Comparison of ENCODE assay signal across 1 cellular context in the genomic region with DNA sequence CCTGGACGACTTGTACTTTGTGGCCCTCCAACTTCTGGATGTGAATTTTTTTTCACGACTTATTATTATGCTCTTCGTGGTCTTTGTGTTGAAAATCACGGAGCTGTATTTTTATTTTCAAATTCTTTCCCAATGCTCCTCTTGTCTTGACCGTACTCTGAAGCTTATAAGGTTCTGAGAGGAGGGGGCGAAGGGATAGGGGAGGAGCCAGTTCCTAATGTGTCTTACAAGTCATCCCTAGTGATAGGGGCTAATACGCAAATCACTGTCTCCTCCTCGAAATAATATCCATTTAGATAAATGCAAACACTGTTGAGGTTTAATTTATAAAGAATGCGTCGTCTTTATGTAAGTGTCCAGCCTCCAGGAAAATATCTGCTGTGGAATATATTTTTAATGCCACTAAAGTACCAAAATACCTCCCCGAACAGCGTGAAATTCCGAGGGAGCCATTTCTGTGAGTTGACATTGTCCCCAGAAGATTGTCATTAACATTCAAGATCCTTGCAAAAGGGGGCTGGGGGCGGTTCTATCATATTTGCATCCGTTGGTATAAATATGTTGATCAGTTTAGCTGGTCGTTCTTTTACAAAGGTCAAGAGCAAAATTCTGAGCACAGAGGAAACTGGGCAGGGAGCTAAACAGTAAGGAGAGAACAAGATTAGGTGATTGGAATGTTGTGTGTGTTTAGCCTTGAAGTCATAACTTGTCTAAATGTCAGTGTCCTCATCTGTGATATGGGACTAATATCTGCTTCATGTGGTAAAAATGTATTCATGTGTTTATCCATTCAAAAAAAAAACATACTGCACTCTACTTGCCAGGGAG.
TF ChIP-seq lines count a peak whose summit lies in the region.

No MANE protein-coding gene starts in this region.

TF ChIP-seq in HepG2, 621 proteins besides CTCF, POLR2A, EP300 and RAD21 (continued from another document):
- TF ChIP-seq ZBTB25 (CRISPR knock-in tag; IDR thresholded peaks at IDR 0.05) = 0 out of 2 replicates have a peak, but pooled peaks have one; percentile 1
- TF ChIP-seq, protein P1, sequence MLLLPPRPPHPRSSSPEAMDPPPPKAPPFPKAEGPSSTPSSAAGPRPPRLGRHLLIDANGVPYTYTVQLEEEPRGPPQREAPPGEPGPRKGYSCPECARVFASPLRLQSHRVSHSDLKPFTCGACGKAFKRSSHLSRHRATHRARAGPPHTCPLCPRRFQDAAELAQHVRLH (CRISPR knock-in tag; IDR thresholded peaks at IDR 0.05; ENCODE audit: borderline replicate concordance, low read depth) = no peak
- TF ChIP-seq LCORL (IDR thresholded peaks at IDR 0.05) = no peak
- 0 out of 2 replicates have a peak, but pooled peaks have one; percentile 2 for TF ChIP-seq LCORL (CRISPR knock-in tag; IDR thresholded peaks at IDR 0.05)
- TF ChIP-seq ZNF782 (CRISPR knock-in tag; IDR thresholded peaks at IDR 0.05; ENCODE audit: borderline replicate concordance) = no peak
- TF ChIP-seq ZBTB7B (CRISPR knock-in tag; IDR thresholded peaks at IDR 0.05) = peak; percentile 1; the same call in 1 of the 2 replicates
- TF ChIP-seq, protein P2, sequence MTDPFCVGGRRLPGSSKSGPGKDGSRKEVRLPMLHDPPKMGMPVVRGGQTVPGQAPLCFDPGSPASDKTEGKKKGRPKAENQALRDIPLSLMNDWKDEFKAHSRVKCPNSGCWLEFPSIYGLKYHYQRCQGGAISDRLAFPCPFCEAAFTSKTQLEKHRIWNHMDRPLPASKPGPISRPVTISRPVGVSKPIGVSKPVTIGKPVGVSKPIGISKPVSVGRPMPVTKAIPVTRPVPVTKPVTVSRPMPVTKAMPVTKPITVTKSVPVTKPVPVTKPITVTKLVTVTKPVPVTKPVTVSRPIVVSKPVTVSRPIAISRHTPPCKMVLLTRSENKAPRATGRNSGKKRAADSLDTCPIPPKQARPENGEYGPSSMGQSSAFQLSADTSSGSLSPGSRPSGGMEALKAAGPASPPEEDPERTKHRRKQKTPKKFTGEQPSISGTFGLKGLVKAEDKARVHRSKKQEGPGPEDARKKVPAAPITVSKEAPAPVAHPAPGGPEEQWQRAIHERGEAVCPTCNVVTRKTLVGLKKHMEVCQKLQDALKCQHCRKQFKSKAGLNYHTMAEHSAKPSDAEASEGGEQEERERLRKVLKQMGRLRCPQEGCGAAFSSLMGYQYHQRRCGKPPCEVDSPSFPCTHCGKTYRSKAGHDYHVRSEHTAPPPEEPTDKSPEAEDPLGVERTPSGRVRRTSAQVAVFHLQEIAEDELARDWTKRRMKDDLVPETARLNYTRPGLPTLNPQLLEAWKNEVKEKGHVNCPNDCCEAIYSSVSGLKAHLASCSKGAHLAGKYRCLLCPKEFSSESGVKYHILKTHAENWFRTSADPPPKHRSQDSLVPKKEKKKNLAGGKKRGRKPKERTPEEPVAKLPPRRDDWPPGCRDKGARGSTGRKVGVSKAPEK (CRISPR knock-in tag; IDR thresholded peaks at IDR 0.05; ENCODE audit: borderline replicate concordance) = no peak
- TF ChIP-seq SRSF1 (optimal IDR thresholded peaks at IDR 0.05; ENCODE audit: low read depth, low read length) = no peak
- TF ChIP-seq ZC3H13 (CRISPR knock-in tag; IDR thresholded peaks at IDR 0.05) = 0 out of 2 replicates have a peak, but pooled peaks have one; percentile 9
- peak; percentile 82 for TF ChIP-seq ZNF629 (CRISPR knock-in tag; conservative IDR thresholded peaks at IDR 0.05)
- peak; percentile 11; the same call in 1 of the 2 replicates for TF ChIP-seq SNAPC4 (CRISPR knock-in tag; IDR thresholded peaks at IDR 0.05)
- TF ChIP-seq REPIN1 (CRISPR knock-in tag; IDR thresholded peaks at IDR 0.05; ENCODE audit: borderline replicate concordance, low read depth) = no peak
- no peak for TF ChIP-seq HCFC1 (IDR thresholded peaks at IDR 0.05; ENCODE audit: low read depth, low read length)
- TF ChIP-seq ZNF703 (CRISPR knock-in tag; IDR thresholded peaks at IDR 0.05; ENCODE audit: borderline replicate concordance) = no peak
- 0 out of 2 replicates have a peak, but pooled peaks have one; percentile 21 for TF ChIP-seq ZBTB20 (CRISPR knock-in tag; IDR thresholded peaks at IDR 0.05; ENCODE audit: borderline replicate concordance, low read depth)
- TF ChIP-seq ZNF10 (CRISPR knock-in tag; IDR thresholded peaks at IDR 0.05; ENCODE audit: borderline replicate concordance, low read depth) = no peak
- no peak for TF ChIP-seq ZNF496 (CRISPR knock-in tag; IDR thresholded peaks at IDR 0.05; ENCODE audit: insufficient replicate concordance)
- no peak for TF ChIP-seq ZGPAT (CRISPR knock-in tag; IDR thresholded peaks at IDR 0.05)
- TF ChIP-seq, protein P3, sequence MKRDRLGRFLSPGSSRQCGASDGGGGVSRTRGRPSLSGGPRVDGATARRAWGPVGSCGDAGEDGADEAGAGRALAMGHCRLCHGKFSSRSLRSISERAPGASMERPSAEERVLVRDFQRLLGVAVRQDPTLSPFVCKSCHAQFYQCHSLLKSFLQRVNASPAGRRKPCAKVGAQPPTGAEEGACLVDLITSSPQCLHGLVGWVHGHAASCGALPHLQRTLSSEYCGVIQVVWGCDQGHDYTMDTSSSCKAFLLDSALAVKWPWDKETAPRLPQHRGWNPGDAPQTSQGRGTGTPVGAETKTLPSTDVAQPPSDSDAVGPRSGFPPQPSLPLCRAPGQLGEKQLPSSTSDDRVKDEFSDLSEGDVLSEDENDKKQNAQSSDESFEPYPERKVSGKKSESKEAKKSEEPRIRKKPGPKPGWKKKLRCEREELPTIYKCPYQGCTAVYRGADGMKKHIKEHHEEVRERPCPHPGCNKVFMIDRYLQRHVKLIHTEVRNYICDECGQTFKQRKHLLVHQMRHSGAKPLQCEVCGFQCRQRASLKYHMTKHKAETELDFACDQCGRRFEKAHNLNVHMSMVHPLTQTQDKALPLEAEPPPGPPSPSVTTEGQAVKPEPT (CRISPR knock-in tag; IDR thresholded peaks at IDR 0.05; ENCODE audit: low read depth) = no peak
- TF ChIP-seq MED1 (CRISPR knock-in tag; IDR thresholded peaks at IDR 0.05) = no peak
- no peak for TF ChIP-seq SNAPC5 (CRISPR knock-in tag; IDR thresholded peaks at IDR 0.05; ENCODE audit: borderline replicate concordance)
- TF ChIP-seq ZFAT (CRISPR knock-in tag; conservative IDR thresholded peaks at IDR 0.05) = no peak
TF ChIP-seq in HepG2: peak in this region for 7.
